In genomic region chr6:33297406-33297955, GRCh38 we compare ENCODE assay signal across 9 cellular contexts. TPM values are rescaled to one million over a fixed set of nuclear protein-coding genes. Genes with fewer than 3 reads are reported as not detected.
A peak's percentile ranks its signal among the peaks of the same experiment; 100 is the strongest.
DNase-seq lines count a peak whose midpoint lies in the region; ATAC-seq, FAIRE-seq and TF ChIP-seq lines count a peak whose summit lies in the region.
"Had no signal": no experiment of that assay in that cellular context is flagged by ENCODE, and none has a peak within 500 bp of the region (broad histone marks: within the 10 kb centered on the region; RNA-seq: fewer than 3 reads in every experiment).

No MANE protein-coding gene starts in this region.

- no peaks in the 10 kb centered on the region for H3K9me1 ChIP-seq in endothelial cell of umbilical vein (replicated peaks; ENCODE audit: control insufficient read depth, extremely low read depth, insufficient read depth, low read length)

- H3K9me3 Mint-ChIP-seq in nephron = no peaks in the 10 kb centered on the region

- intact Hi-C loops in PC-9 (cut with micrococcal nuclease; ENCODE audit: unreplicated experiment) = loop anchor here (5.0 kb wide), 1 partner anchor 115 kb away; the partner anchor contains the start of gene PHF1
- intact Hi-C loops in endothelial cell of umbilical vein (cut with micrococcal nuclease) = no loop called here

- BruUV-seq in PC-9 (replicated peaks; lab: Mats Ljungman, UMichigan) (no TSS peak), endothelial cell of umbilical vein (replicated peaks; lab: Mats Ljungman, UMichigan) (no TSS peak)

- peak overlapping the region; percentile 94 to 97 (median 95) for H3K27ac Mint-ChIP-seq in nephron

- H3K27me3 ChIP-seq in PC-9 (ENCODE audit: insufficient read depth, low read depth) (no peaks in the 10 kb centered on the region), endothelial cell of umbilical vein (ENCODE audit: control insufficient read depth in 2 of 2, insufficient read depth in 2 of 2, low read length in 2 of 2) (no peaks in the 10 kb centered on the region)

- peaks cover 50% of the 10 kb centered on the region for H3K79me2 ChIP-seq in PC-9 (ENCODE audit: low read depth)
- peaks cover 16% of the 10 kb centered on the region for H3K79me2 ChIP-seq in endothelial cell of umbilical vein (ENCODE audit: control insufficient read depth, insufficient read depth, low read length)

- no peak for TF ChIP-seq CTCF in PC-9 (conservative IDR thresholded peaks at IDR 0.05)
- no peak for TF ChIP-seq CTCF in endothelial cell of umbilical vein (IDR thresholded peaks at IDR 0.05; ENCODE audit: extremely low read depth in 1 of 2, insufficient read depth in 1 of 2, low read depth in 1 of 2, low read length in 2 of 2)
- TF ChIP-seq CTCF in nephron (IDR thresholded peaks at IDR 0.05; ENCODE audit: unreplicated experiment in 3 of 3) = no peak

- H3K9me2 ChIP-seq in PC-9 (ENCODE audit: insufficient read depth) = no peaks in the 10 kb centered on the region

- peak overlapping the region; percentile 53 for H3K9ac ChIP-seq in endothelial cell of umbilical vein (replicated peaks; ENCODE audit: extremely low read depth, insufficient read depth, low read length)

- dilution Hi-C loops in endothelial cell of umbilical vein (cut with MboI; ENCODE audit: extremely low pct_ligation_motif_present, low sequenced_read_pairs) = no loop called here

- H3F3A ChIP-seq in PC-9 (ENCODE audit: insufficient read depth, low read depth) = peaks cover 40% of the 10 kb centered on the region

- FAIRE-seq in endothelial cell of umbilical vein (lab: Jason Lieb, UNC) = peak; percentile 77
- FAIRE-seq: A204.1 had no signal

- DNase-seq in DMS 273 (lab: John Stamatoyannopoulos, UW; ENCODE audit: unreplicated experiment) = peak; percentile 53
- no peak for DNase-seq in DMS 273 treated with DMSO at 0.1 percent for 48 hours (lab: John Stamatoyannopoulos, UW)
- DNase-seq in PC-9 = peak; percentile 73 to 89
- DNase-seq in endothelial cell of umbilical vein (ENCODE audit: low read depth, low spot score) = peak; percentile 23

- peaks cover 2% of the 10 kb centered on the region; the same call in 1 of the 2 replicates for H3K36me3 ChIP-seq in PC-9 (ENCODE audit: low read depth)
- peaks cover 2 to 22% of the 10 kb centered on the region in 2 experiments for H3K36me3 ChIP-seq in endothelial cell of umbilical vein (ENCODE audit: control insufficient read depth in 2 of 2, extremely low read depth in 1 of 2, insufficient read depth in 2 of 2, low read length in 2 of 2)

- H2AFZ ChIP-seq in PC-9 = peak overlapping the region; percentile 74
- peak overlapping the region; percentile 11 for H2AFZ ChIP-seq in endothelial cell of umbilical vein (ENCODE audit: low read depth, low read length)

- H3K27me3 Mint-ChIP-seq in nephron (ENCODE audit: low read depth) = no peaks in the 10 kb centered on the region

- H3K4me1 ChIP-seq in PC-9 (replicated peaks; ENCODE audit: insufficient read depth) (peaks cover 23% of the 10 kb centered on the region), endothelial cell of umbilical vein (ENCODE audit: control insufficient read depth, extremely low read depth, insufficient read depth, low read length) (peaks cover 13% of the 10 kb centered on the region)

- H3K4me1 Mint-ChIP-seq in nephron = peaks cover 16% of the 10 kb centered on the region

- H4K20me1 ChIP-seq in PC-9 (ENCODE audit: insufficient read depth) = no peaks in the 10 kb centered on the region; the same call in 1 of the 2 replicates
- H4K20me1 ChIP-seq in endothelial cell of umbilical vein (replicated peaks; ENCODE audit: control insufficient read depth, extremely low read depth, insufficient read depth, low read length) = no peaks in the 10 kb centered on the region

- no peak for ATAC-seq in GM18858 (IDR thresholded peaks at IDR 0.05; ENCODE audit: unreplicated experiment)
- ATAC-seq in GM18505 (IDR thresholded peaks at IDR 0.05; ENCODE audit: unreplicated experiment) = no peak
- no peak for ATAC-seq in HG03025 (IDR thresholded peaks at IDR 0.05; ENCODE audit: low FRiP score, unreplicated experiment)

- POLR2A ChIA-PET in PC-9 (lab: Charles Lee; ENCODE audit: unreplicated experiment) (interaction anchor here (0.6 to 1.0 kb wide), 9 partner anchors 8 to 1559 kb away, joined by 3 to 9 read pairs (median 5); partner anchors contain the start of genes PFDN6, RPS18, VPS52 and WDR46), endothelial cell of umbilical vein (lab: Charles Lee) (interaction anchor here (0.6 to 1.6 kb wide), 3 partner anchors 8 to 20 kb away, joined by 4 to 9 read pairs (median 5); partner anchors contain the start of genes B3GALT4, WDR46 and ZBTB22)

- H3K27ac ChIP-seq in PC-9 (peak overlapping the region; percentile 88), endothelial cell of umbilical vein (ENCODE audit: insufficient read depth, low read depth, low read length) (peak overlapping the region; percentile 51)

- peak overlapping the region; percentile 75 for H3K4me3 ChIP-seq in PC-9
- H3K4me3 ChIP-seq in endothelial cell of umbilical vein (replicated peaks in 1 of 3; ENCODE audit: insufficient read depth in 1 of 3, low read depth in 1 of 3, low read length in 3 of 3) = peak overlapping the region; percentile 46 to 82 (median 50)

- CTCF ChIA-PET in PC-9 (lab: Charles Lee) = interaction anchor here (0.6 kb wide), 2 partner anchors 10 to 28 kb away, joined by 3 to 5 read pairs; no protein-coding TSS in a partner anchor
- CTCF ChIA-PET in endothelial cell of umbilical vein (lab: Charles Lee) = interaction anchor here (2.0 to 3.3 kb wide), 2 partner anchors 8 to 20 kb away, joined by 6 to 39 read pairs; partner anchors contain the start of genes B3GALT4, PFDN6 and WDR46

- H3K36me3 Mint-ChIP-seq in nephron (ENCODE audit: low read depth) = peaks cover 15% of the 10 kb centered on the region

- peak overlapping the region; percentile 93 to 100 (median 96) for H3K4me3 Mint-ChIP-seq in nephron

- H3K9me3 ChIP-seq in PC-9 (ENCODE audit: insufficient read depth, low read depth) (no peaks in the 10 kb centered on the region), endothelial cell of umbilical vein (replicated peaks; ENCODE audit: control insufficient read depth, insufficient read depth, low read length) (no peaks in the 10 kb centered on the region)

- H3K4me2 ChIP-seq in PC-9 = peak overlapping the region; percentile 99
- peak overlapping the region; percentile 71 for H3K4me2 ChIP-seq in endothelial cell of umbilical vein (ENCODE audit: insufficient read depth, low read length)

- TF ChIP-seq POLR2A in endothelial cell of umbilical vein (IDR thresholded peaks at IDR 0.05; ENCODE audit: low read depth, low read length) (no peak), GM18505 (IDR thresholded peaks at IDR 0.05; ENCODE audit: borderline replicate concordance, extremely low read depth, insufficient read depth, insufficient read length) (no peak)

RNA-seq across cellular contexts. Expression of gene RGL2, which starts 1.3 kb away (rescaled TPM):
- total RNA-seq in PC-9 (2021) = 99.3 and 102 TPM in 2 replicates
- total RNA-seq in endothelial cell of umbilical vein = 85.8 and 90.3 TPM in 2 replicates
- 87.7 and 101 TPM in 2 replicates for polyA plus RNA-seq in endothelial cell of umbilical vein
- 39.3 and 50.9 TPM in 2 replicates for polyA plus RNA-seq in endothelial cell of umbilical vein (2011; cell fraction: cytosol; rRNA removed)
- 352 and 462 TPM in 2 replicates for polyA plus RNA-seq in endothelial cell of umbilical vein (2011; cell fraction: nucleus; rRNA removed)
- 43.0 and 44.3 TPM in 2 replicates for polyA plus RNA-seq in endothelial cell of umbilical vein (2012)
- polyA minus RNA-seq in endothelial cell of umbilical vein = 80.4 and 85.1 TPM in 2 replicates
- 15.9 TPM for polyA minus RNA-seq in endothelial cell of umbilical vein (2011; cell fraction: cytosol; rRNA and poly(A)+ RNA removed)
- 58.8 and 75.8 TPM in 2 replicates for polyA minus RNA-seq in endothelial cell of umbilical vein (2011; cell fraction: nucleus; rRNA and poly(A)+ RNA removed)

RNA-seq across cellular contexts. Expression of gene PFDN6, which starts 8.1 kb away (rescaled TPM):
- 51.5 and 57.2 TPM in 2 replicates for total RNA-seq in PC-9 (2021)
- total RNA-seq in endothelial cell of umbilical vein = 52.3 and 63.5 TPM in 2 replicates
- polyA plus RNA-seq in endothelial cell of umbilical vein = 27.5 and 31.0 TPM in 2 replicates
- polyA plus RNA-seq in endothelial cell of umbilical vein (2011; cell fraction: cytosol; rRNA removed) = 51.3 and 61.3 TPM in 2 replicates
- polyA plus RNA-seq in endothelial cell of umbilical vein (2011; cell fraction: nucleus; rRNA removed) = 35.2 and 48.3 TPM in 2 replicates
- 85.6 and 86.7 TPM in 2 replicates for polyA plus RNA-seq in endothelial cell of umbilical vein (2012)
- 20.6 and 22.2 TPM in 2 replicates for polyA minus RNA-seq in endothelial cell of umbilical vein
- 13.7 TPM for polyA minus RNA-seq in endothelial cell of umbilical vein (2011; cell fraction: cytosol; rRNA and poly(A)+ RNA removed)
- polyA minus RNA-seq in endothelial cell of umbilical vein (2011; cell fraction: nucleus; rRNA and poly(A)+ RNA removed) = 9.4 and 17.9 TPM in 2 replicates

RNA-seq across cellular contexts. Expression of gene WDR46, which starts 8.4 kb away (rescaled TPM):
- total RNA-seq in PC-9 (2021) = 52.4 and 59.6 TPM in 2 replicates
- total RNA-seq in endothelial cell of umbilical vein = 66.9 and 71.2 TPM in 2 replicates
- polyA plus RNA-seq in endothelial cell of umbilical vein = 53.9 and 61.4 TPM in 2 replicates
- 48.5 and 53.8 TPM in 2 replicates for polyA plus RNA-seq in endothelial cell of umbilical vein (2011; cell fraction: cytosol; rRNA removed)
- 142 and 147 TPM in 2 replicates for polyA plus RNA-seq in endothelial cell of umbilical vein (2011; cell fraction: nucleus; rRNA removed)
- 45.7 and 54.4 TPM in 2 replicates for polyA plus RNA-seq in endothelial cell of umbilical vein (2012)
- polyA minus RNA-seq in endothelial cell of umbilical vein = 67.6 and 70.8 TPM in 2 replicates
- 59.2 TPM for polyA minus RNA-seq in endothelial cell of umbilical vein (2011; cell fraction: cytosol; rRNA and poly(A)+ RNA removed)
- 36.8 and 37.1 TPM in 2 replicates for polyA minus RNA-seq in endothelial cell of umbilical vein (2011; cell fraction: nucleus; rRNA and poly(A)+ RNA removed)

RNA-seq across cellular contexts. Expression of gene TAPBP, which starts 16.4 kb away (rescaled TPM):
- 156 and 194 TPM in 2 replicates for total RNA-seq in PC-9 (2021)
- total RNA-seq in endothelial cell of umbilical vein = 90.7 and 98.0 TPM in 2 replicates
- polyA plus RNA-seq in endothelial cell of umbilical vein = 69.6 and 79.9 TPM in 2 replicates
- 42.4 and 53.0 TPM in 2 replicates for polyA plus RNA-seq in endothelial cell of umbilical vein (2011; cell fraction: cytosol; rRNA removed)
- polyA plus RNA-seq in endothelial cell of umbilical vein (2011; cell fraction: nucleus; rRNA removed) = 59.5 and 68.8 TPM in 2 replicates
- 41.2 and 49.3 TPM in 2 replicates for polyA plus RNA-seq in endothelial cell of umbilical vein (2012)
- polyA minus RNA-seq in endothelial cell of umbilical vein = 57.0 and 60.6 TPM in 2 replicates
- 38.7 TPM for polyA minus RNA-seq in endothelial cell of umbilical vein (2011; cell fraction: cytosol; rRNA and poly(A)+ RNA removed)
- 24.4 and 32.1 TPM in 2 replicates for polyA minus RNA-seq in endothelial cell of umbilical vein (2011; cell fraction: nucleus; rRNA and poly(A)+ RNA removed)

RNA-seq across cellular contexts. Expression of gene ZBTB22, which starts 20.1 kb away (rescaled TPM):
- total RNA-seq in PC-9 (2021) (16.5 and 20.8 TPM in 2 replicates), endothelial cell of umbilical vein (12.6 and 13.9 TPM in 2 replicates)
- polyA plus RNA-seq in endothelial cell of umbilical vein = 15.4 and 16.5 TPM in 2 replicates
- 12.3 and 14.5 TPM in 2 replicates for polyA plus RNA-seq in endothelial cell of umbilical vein (2011; cell fraction: cytosol; rRNA removed)
- 10.2 and 12.1 TPM in 2 replicates for polyA plus RNA-seq in endothelial cell of umbilical vein (2011; cell fraction: nucleus; rRNA removed)
- 8.0 and 11.4 TPM in 2 replicates for polyA plus RNA-seq in endothelial cell of umbilical vein (2012)
- polyA minus RNA-seq in endothelial cell of umbilical vein = 17.6 and 18.4 TPM in 2 replicates
- 7.0 TPM for polyA minus RNA-seq in endothelial cell of umbilical vein (2011; cell fraction: cytosol; rRNA and poly(A)+ RNA removed)
- 7.4 and 9.0 TPM in 2 replicates for polyA minus RNA-seq in endothelial cell of umbilical vein (2011; cell fraction: nucleus; rRNA and poly(A)+ RNA removed)
